Comparison of ENCODE assay signal across 11 cellular contexts in genomic region chr6:137514418-137514817, GRCh38. TPM values are rescaled to one million over a fixed set of nuclear protein-coding genes. Genes with fewer than 3 reads are reported as not detected.
"Had no signal": no experiment of that assay in that cellular context is flagged by ENCODE, and none has a peak within 500 bp of the region (broad histone marks: within the 10 kb centered on the region; RNA-seq: fewer than 3 reads in every experiment).

No MANE protein-coding gene starts in this region.

- H3K9ac ChIP-seq: KMS-11 had no signal

- H3K4me3 ChIP-seq: K562 had no signal

- ATAC-seq: HepG2, K562 had no signal

- H3K4me1 Mint-ChIP-seq: IgD-negative memory B cell had no signal

- H3K36me3 Mint-ChIP-seq: IgD-negative memory B cell had no signal

- H3K4me3 Mint-ChIP-seq: IgD-negative memory B cell had no signal

- DNase-seq: IMR-90, KBM-7, KG1 had no signal

- H3K4me2 ChIP-seq: KMS-11 had no signal

- FAIRE-seq: HepG2, HTR-8/SVneo, K562 had no signal

- H3K27ac ChIP-seq: HL-60, KMS-11 had no signal

- H3K27ac Mint-ChIP-seq: IgD-negative memory B cell had no signal

RNA-seq across cellular contexts. Expression of gene OLIG3, which starts 20.2 kb away (rescaled TPM):
- total RNA-seq: HepG2, HT-29, HT1080, IMR-90, K562 had no signal
- polyA plus RNA-seq: HepG2, IgD-negative memory B cell, IMR-90, K562 had no signal
